Comparison of ENCODE assay signal across 11 cellular contexts in the genomic region with DNA sequence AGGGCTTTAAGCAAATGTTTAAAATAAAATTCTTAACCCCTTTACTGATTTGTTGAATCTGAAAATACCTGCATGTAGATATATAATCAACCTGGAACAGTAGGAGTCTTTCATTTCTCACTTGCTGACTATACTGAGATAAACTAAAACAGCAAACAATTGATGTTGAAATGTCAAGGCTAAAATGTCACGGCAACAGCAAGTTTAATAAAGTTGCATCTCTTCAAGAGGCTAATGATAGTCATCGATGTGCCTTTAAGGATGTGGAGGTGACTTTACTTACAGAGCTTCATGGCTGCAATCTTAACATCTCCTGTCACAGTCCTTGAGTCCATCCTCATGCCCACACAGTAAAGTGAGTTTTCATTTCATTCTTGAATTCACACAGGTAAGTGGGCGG. TPM values are rescaled to one million over a fixed set of nuclear protein-coding genes. Genes with fewer than 3 reads are reported as not detected.
"Had no signal": no experiment of that assay in that cellular context is flagged by ENCODE, and none has a peak within 500 bp of the region (broad histone marks: within the 10 kb centered on the region; RNA-seq: fewer than 3 reads in every experiment).

No MANE protein-coding gene starts in this region.

- H3K9me3 ChIP-seq: HAP-1 had no signal

- ATAC-seq: GM23338, HCT116 had no signal

- H3K36me3 ChIP-seq: HAP-1 had no signal

- H3K4me3 ChIP-seq: GM23338, HAP-1 had no signal

- H3K9ac ChIP-seq: KMS-11 had no signal

- H3K4me2 ChIP-seq: GM23338, KMS-11 had no signal

- H3K27ac ChIP-seq: HL-60, KMS-11 had no signal

- H2AFZ ChIP-seq: GM23338 had no signal

- DNase-seq: H7, HFFc6, IMR-90, KBM-7 had no signal

RNA-seq across cellular contexts. Expression of a gene that starts 3.6 kb away (rescaled TPM):
- total RNA-seq: HFFc6, IMR-90 had no signal
- polyA plus RNA-seq: IMR-90 had no signal

RNA-seq across cellular contexts. Expression of a gene that starts 31.7 kb away (rescaled TPM):
- total RNA-seq: GM23338, H4, H7, HFFc6, HT1080, IMR-90 had no signal
- polyA plus RNA-seq: IMR-90 had no signal
